1 cellular context compared by ENCODE assay signal in the genomic region with DNA sequence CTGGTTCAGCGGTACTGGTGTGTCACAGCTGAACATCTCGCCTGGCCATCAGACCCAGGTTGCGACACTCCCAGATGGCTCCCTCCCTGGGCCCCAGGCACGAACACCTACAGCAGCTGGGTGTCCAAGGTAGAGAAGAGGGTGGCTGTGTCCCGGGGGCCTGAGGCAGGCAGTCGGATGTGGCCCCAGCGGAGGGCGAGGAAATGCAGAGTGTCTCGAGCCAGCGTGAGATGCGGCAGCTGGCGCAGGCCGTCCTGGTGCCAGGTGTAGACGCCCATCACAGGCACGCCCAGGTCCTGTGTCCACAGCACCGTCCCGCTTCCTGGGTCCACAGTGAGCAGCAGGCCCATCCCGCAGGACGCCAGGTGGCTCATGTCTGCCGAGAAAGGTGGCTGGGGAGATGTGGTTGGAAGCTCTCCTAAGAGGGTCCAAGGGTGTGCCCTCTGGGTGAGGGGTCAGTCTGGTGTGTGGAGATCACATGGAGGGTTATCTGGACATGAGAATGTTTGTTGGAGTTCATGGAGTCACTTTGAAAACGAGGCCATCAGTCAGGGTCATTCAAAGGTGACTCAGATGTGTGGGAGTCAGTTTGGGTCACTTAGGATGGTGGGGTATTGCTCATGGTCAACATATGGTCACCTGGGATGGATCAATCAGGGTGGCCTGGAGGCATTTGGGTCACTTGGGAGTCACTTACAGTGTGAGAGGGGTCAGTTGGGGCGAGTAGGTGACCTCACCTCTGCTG.
TF ChIP-seq lines count a peak whose summit lies in the region.

No MANE protein-coding gene starts in this region.

TF ChIP-seq in HepG2, 621 proteins besides CTCF, POLR2A, EP300 and RAD21 (continued from another document and continues in another):
- TF ChIP-seq, protein P1, sequence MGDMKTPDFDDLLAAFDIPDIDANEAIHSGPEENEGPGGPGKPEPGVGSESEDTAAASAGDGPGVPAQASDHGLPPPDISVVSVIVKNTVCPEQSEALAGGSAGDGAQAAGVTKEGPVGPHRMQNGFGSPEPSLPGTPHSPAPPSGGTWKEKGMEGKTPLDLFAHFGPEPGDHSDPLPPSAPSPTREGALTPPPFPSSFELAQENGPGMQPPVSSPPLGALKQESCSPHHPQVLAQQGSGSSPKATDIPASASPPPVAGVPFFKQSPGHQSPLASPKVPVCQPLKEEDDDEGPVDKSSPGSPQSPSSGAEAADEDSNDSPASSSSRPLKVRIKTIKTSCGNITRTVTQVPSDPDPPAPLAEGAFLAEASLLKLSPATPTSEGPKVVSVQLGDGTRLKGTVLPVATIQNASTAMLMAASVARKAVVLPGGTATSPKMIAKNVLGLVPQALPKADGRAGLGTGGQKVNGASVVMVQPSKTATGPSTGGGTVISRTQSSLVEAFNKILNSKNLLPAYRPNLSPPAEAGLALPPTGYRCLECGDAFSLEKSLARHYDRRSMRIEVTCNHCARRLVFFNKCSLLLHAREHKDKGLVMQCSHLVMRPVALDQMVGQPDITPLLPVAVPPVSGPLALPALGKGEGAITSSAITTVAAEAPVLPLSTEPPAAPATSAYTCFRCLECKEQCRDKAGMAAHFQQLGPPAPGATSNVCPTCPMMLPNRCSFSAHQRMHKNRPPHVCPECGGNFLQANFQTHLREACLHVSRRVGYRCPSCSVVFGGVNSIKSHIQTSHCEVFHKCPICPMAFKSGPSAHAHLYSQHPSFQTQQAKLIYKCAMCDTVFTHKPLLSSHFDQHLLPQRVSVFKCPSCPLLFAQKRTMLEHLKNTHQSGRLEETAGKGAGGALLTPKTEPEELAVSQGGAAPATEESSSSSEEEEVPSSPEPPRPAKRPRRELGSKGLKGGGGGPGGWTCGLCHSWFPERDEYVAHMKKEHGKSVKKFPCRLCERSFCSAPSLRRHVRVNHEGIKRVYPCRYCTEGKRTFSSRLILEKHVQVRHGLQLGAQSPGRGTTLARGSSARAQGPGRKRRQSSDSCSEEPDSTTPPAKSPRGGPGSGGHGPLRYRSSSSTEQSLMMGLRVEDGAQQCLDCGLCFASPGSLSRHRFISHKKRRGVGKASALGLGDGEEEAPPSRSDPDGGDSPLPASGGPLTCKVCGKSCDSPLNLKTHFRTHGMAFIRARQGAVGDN (CRISPR knock-in tag; IDR thresholded peaks at IDR 0.05) = peak; percentile 78
- TF ChIP-seq CEBPG (CRISPR knock-in tag; IDR thresholded peaks at IDR 0.05) = peak; percentile 85
- peak; percentile 58 for TF ChIP-seq ZNF883 (CRISPR knock-in tag; IDR thresholded peaks at IDR 0.05; ENCODE audit: not compliant biosample characterization)
- TF ChIP-seq ZC3H4 (CRISPR knock-in tag; IDR thresholded peaks at IDR 0.05; ENCODE audit: borderline replicate concordance) = no peak
- peak; percentile 76 for TF ChIP-seq RXRA (CRISPR knock-in tag; IDR thresholded peaks at IDR 0.05)
- TF ChIP-seq ZNF670 (CRISPR knock-in tag; IDR thresholded peaks at IDR 0.05; ENCODE audit: borderline replicate concordance) = no peak
- peak; percentile 43; the same call in 1 of the 2 replicates for TF ChIP-seq ZNF83 (CRISPR knock-in tag; IDR thresholded peaks at IDR 0.05; ENCODE audit: borderline replicate concordance)
- TF ChIP-seq ZNF776 (CRISPR knock-in tag; IDR thresholded peaks at IDR 0.05) = 0 out of 2 replicates have a peak, but pooled peaks have one; percentile 40
- TF ChIP-seq FOXJ3 (CRISPR knock-in tag; IDR thresholded peaks at IDR 0.05; ENCODE audit: borderline replicate concordance) = no peak
- TF ChIP-seq, protein P2, sequence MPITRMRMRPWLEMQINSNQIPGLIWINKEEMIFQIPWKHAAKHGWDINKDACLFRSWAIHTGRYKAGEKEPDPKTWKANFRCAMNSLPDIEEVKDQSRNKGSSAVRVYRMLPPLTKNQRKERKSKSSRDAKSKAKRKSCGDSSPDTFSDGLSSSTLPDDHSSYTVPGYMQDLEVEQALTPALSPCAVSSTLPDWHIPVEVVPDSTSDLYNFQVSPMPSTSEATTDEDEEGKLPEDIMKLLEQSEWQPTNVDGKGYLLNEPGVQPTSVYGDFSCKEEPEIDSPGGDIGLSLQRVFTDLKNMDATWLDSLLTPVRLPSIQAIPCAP (CRISPR knock-in tag; IDR thresholded peaks at IDR 0.05; ENCODE audit: low read depth) = no peak
- TF ChIP-seq ZNF446 (CRISPR knock-in tag; IDR thresholded peaks at IDR 0.05) = no peak
- no peak; the same call in 1 of the 2 replicates for TF ChIP-seq ZNF816 (CRISPR knock-in tag; IDR thresholded peaks at IDR 0.05; ENCODE audit: borderline replicate concordance)
- TF ChIP-seq, protein P3, sequence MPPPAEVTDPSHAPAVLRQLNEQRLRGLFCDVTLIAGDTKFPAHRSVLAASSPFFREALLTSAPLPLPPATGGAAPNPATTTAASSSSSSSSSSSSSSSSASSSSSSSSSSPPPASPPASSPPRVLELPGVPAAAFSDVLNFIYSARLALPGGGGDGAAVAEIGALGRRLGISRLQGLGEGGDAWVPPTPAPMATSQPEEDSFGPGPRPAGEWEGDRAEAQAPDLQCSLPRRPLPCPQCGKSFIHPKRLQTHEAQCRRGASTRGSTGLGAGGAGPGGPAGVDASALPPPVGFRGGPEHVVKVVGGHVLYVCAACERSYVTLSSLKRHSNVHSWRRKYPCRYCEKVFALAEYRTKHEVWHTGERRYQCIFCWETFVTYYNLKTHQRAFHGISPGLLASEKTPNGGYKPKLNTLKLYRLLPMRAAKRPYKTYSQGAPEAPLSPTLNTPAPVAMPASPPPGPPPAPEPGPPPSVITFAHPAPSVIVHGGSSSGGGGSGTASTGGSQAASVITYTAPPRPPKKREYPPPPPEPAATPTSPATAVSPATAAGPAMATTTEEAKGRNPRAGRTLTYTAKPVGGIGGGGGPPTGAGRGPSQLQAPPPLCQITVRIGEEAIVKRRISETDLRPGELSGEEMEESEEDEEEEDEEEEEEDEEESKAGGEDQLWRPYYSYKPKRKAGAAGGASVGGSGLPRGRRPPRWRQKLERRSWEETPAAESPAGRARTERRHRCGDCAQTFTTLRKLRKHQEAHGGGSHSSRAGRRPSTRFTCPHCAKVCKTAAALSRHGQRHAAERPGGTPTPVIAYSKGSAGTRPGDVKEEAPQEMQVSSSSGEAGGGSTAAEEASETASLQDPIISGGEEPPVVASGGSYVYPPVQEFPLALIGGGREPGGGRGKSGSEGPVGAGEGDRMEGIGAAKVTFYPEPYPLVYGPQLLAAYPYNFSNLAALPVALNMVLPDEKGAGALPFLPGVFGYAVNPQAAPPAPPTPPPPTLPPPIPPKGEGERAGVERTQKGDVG (CRISPR knock-in tag; IDR thresholded peaks at IDR 0.05; ENCODE audit: borderline replicate concordance) = 0 out of 2 replicates have a peak, but pooled peaks have one; percentile 72
- TF ChIP-seq, protein P4, sequence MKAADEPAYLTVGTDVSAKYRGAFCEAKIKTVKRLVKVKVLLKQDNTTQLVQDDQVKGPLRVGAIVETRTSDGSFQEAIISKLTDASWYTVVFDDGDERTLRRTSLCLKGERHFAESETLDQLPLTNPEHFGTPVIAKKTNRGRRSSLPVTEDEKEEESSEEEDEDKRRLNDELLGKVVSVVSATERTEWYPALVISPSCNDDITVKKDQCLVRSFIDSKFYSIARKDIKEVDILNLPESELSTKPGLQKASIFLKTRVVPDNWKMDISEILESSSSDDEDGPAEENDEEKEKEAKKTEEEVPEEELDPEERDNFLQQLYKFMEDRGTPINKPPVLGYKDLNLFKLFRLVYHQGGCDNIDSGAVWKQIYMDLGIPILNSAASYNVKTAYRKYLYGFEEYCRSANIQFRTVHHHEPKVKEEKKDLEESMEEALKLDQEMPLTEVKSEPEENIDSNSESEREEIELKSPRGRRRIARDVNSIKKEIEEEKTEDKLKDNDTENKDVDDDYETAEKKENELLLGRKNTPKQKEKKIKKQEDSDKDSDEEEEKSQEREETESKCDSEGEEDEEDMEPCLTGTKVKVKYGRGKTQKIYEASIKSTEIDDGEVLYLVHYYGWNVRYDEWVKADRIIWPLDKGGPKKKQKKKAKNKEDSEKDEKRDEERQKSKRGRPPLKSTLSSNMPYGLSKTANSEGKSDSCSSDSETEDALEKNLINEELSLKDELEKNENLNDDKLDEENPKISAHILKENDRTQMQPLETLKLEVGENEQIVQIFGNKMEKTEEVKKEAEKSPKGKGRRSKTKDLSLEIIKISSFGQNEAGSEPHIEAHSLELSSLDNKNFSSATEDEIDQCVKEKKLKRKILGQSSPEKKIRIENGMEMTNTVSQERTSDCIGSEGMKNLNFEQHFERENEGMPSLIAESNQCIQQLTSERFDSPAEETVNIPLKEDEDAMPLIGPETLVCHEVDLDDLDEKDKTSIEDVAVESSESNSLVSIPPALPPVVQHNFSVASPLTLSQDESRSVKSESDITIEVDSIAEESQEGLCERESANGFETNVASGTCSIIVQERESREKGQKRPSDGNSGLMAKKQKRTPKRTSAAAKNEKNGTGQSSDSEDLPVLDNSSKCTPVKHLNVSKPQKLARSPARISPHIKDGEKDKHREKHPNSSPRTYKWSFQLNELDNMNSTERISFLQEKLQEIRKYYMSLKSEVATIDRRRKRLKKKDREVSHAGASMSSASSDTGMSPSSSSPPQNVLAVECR (CRISPR knock-in tag; IDR thresholded peaks at IDR 0.05; ENCODE audit: borderline replicate concordance) = 0 out of 2 replicates have a peak, but pooled peaks have one; percentile 25
- TF ChIP-seq SALL1 (CRISPR knock-in tag; IDR thresholded peaks at IDR 0.05) = peak; percentile 37; the same call in 1 of the 2 replicates
- TF ChIP-seq ZBTB8A (CRISPR knock-in tag; IDR thresholded peaks at IDR 0.05; ENCODE audit: borderline replicate concordance, low read depth) = no peak
- TF ChIP-seq, protein P5, sequence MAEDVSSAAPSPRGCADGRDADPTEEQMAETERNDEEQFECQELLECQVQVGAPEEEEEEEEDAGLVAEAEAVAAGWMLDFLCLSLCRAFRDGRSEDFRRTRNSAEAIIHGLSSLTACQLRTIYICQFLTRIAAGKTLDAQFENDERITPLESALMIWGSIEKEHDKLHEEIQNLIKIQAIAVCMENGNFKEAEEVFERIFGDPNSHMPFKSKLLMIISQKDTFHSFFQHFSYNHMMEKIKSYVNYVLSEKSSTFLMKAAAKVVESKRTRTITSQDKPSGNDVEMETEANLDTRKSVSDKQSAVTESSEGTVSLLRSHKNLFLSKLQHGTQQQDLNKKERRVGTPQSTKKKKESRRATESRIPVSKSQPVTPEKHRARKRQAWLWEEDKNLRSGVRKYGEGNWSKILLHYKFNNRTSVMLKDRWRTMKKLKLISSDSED (CRISPR knock-in tag; IDR thresholded peaks at IDR 0.05) = peak; percentile 63; the same call in 1 of the 2 replicates
- peak; percentile 66; the same call in 1 of the 2 replicates for TF ChIP-seq RNF2 (conservative IDR thresholded peaks at IDR 0.05; ENCODE audit: low read depth)
- TF ChIP-seq, protein P6, sequence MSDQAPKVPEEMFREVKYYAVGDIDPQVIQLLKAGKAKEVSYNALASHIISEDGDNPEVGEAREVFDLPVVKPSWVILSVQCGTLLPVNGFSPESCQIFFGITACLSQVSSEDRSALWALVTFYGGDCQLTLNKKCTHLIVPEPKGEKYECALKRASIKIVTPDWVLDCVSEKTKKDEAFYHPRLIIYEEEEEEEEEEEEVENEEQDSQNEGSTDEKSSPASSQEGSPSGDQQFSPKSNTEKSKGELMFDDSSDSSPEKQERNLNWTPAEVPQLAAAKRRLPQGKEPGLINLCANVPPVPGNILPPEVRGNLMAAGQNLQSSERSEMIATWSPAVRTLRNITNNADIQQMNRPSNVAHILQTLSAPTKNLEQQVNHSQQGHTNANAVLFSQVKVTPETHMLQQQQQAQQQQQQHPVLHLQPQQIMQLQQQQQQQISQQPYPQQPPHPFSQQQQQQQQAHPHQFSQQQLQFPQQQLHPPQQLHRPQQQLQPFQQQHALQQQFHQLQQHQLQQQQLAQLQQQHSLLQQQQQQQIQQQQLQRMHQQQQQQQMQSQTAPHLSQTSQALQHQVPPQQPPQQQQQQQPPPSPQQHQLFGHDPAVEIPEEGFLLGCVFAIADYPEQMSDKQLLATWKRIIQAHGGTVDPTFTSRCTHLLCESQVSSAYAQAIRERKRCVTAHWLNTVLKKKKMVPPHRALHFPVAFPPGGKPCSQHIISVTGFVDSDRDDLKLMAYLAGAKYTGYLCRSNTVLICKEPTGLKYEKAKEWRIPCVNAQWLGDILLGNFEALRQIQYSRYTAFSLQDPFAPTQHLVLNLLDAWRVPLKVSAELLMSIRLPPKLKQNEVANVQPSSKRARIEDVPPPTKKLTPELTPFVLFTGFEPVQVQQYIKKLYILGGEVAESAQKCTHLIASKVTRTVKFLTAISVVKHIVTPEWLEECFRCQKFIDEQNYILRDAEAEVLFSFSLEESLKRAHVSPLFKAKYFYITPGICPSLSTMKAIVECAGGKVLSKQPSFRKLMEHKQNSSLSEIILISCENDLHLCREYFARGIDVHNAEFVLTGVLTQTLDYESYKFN (CRISPR knock-in tag; conservative IDR thresholded peaks at IDR 0.05) = peak; percentile 62; the same call in 1 of the 2 replicates
- 0 out of 3 replicates have a peak, but pooled peaks have one; percentile 8 for TF ChIP-seq MXI1 (IDR thresholded peaks at IDR 0.05; ENCODE audit: borderline replicate concordance, low read depth, low read length)
- peak; percentile 28; the same call in 1 of the 2 replicates for TF ChIP-seq FOSL2 (CRISPR knock-in tag; IDR thresholded peaks at IDR 0.05)
- TF ChIP-seq, protein P7, sequence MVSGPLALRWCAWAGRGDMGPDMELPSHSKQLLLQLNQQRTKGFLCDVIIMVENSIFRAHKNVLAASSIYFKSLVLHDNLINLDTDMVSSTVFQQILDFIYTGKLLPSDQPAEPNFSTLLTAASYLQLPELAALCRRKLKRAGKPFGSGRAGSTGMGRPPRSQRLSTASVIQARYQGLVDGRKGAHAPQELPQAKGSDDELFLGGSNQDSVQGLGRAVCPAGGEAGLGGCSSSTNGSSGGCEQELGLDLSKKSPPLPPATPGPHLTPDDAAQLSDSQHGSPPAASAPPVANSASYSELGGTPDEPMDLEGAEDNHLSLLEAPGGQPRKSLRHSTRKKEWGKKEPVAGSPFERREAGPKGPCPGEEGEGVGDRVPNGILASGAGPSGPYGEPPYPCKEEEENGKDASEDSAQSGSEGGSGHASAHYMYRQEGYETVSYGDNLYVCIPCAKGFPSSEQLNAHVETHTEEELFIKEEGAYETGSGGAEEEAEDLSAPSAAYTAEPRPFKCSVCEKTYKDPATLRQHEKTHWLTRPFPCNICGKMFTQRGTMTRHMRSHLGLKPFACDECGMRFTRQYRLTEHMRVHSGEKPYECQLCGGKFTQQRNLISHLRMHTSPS (CRISPR knock-in tag; IDR thresholded peaks at IDR 0.05; ENCODE audit: low read depth) = peak; percentile 75; the same call in 1 of the 2 replicates
- TF ChIP-seq ZNF30 (CRISPR knock-in tag; IDR thresholded peaks at IDR 0.05) = no peak
- TF ChIP-seq, protein P8, sequence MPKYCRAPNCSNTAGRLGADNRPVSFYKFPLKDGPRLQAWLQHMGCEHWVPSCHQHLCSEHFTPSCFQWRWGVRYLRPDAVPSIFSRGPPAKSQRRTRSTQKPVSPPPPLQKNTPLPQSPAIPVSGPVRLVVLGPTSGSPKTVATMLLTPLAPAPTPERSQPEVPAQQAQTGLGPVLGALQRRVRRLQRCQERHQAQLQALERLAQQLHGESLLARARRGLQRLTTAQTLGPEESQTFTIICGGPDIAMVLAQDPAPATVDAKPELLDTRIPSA (CRISPR knock-in tag; IDR thresholded peaks at IDR 0.05; ENCODE audit: borderline replicate concordance) = 0 out of 2 replicates have a peak, but pooled peaks have one; percentile 4
- TF ChIP-seq NR3C1 (CRISPR knock-in tag; IDR thresholded peaks at IDR 0.05) = no peak
- peak; percentile 64 for TF ChIP-seq PPARG (CRISPR knock-in tag; conservative IDR thresholded peaks at IDR 0.05)
- 0 out of 2 replicates have a peak, but pooled peaks have one; percentile 14 for TF ChIP-seq ZNF607 (CRISPR knock-in tag; IDR thresholded peaks at IDR 0.05; ENCODE audit: borderline replicate concordance)
- no peak for TF ChIP-seq TARDBP (CRISPR knock-in tag; IDR thresholded peaks at IDR 0.05)
